ENCODE assay signal across 10 cellular contexts in genomic region chr3:122795674-122795969, GRCh38. TPM values are rescaled to one million over a fixed set of nuclear protein-coding genes. Genes with fewer than 3 reads are reported as not detected.
DNase-seq lines count a peak whose midpoint lies in the region; ATAC-seq and TF ChIP-seq lines count a peak whose summit lies in the region.
"Had no signal": no experiment of that assay in that cellular context is flagged by ENCODE, and none has a peak within 500 bp of the region (broad histone marks: within the 10 kb centered on the region; RNA-seq: fewer than 3 reads in every experiment).

No MANE protein-coding gene starts in this region.

- peak; percentile 61 for DNase-seq in activated naive CD4-positive, alpha-beta T cell treated with anti-CD3 and anti-CD28 coated beads for 36 hours
- no peak for DNase-seq in activated naive CD4-positive, alpha-beta T cell (lab: John Stamatoyannopoulos, UW)
- DNase-seq in body of pancreas, result no peak
- no peak for DNase-seq in lower lobe of right lung
- DNase-seq in upper lobe of left lung, result no peak
- no peak for DNase-seq in stimulated activated CD8-positive, alpha-beta memory T cell treated with anti-CD3 and anti-CD28 coated beads, Interleukin-4, amount 100 ng/mL, for 48 hours
- DNase-seq in retina, result no peak
- DNase-seq: NCI-H510A treated with DMSO at 0.1 percent for 48 hours had no signal

- no peak for TF ChIP-seq EP300 in upper lobe of left lung (IDR thresholded peaks at IDR 0.05)

- intact Hi-C loops in activated naive CD4-positive, alpha-beta T cell treated with anti-CD3 and anti-CD28 coated beads for 36 hours (cut with micrococcal nuclease), result loop anchor here (1.0 to 10.0 kb wide), 6 partner anchors 97 to 1251 kb away; partner anchors contain the start of genes FAM162A, PARP14, POLQ and WDR5B
- intact Hi-C loops in body of pancreas (cut with DNase I), result no loop called here
- intact Hi-C loops in lower lobe of right lung (cut with DNase I), result no loop called here

- H3K36me3 ChIP-seq in body of pancreas (replicated peaks in 1 of 2; ENCODE audit: insufficient read depth in 1 of 2, low read depth in 2 of 2) (no peaks in the 10 kb centered on the region), lower lobe of right lung (peaks cover 5% of the 10 kb centered on the region), upper lobe of left lung (no peaks in the 10 kb centered on the region)

- H3K27ac ChIP-seq in body of pancreas (peak overlapping the region; percentile 94 to 99 (median 96)), lower lobe of right lung (peak overlapping the region; percentile 95), upper lobe of left lung (peak overlapping the region; percentile 88 to 99 (median 92))

- CTCF ChIA-PET in activated naive CD4-positive, alpha-beta T cell treated with anti-CD3 and anti-CD28 coated beads for 36 hours (lab: Charles Lee), result interaction anchor here (1.1 kb wide), 1 partner anchor 9 kb away, joined by 3 read pairs; no protein-coding TSS in a partner anchor

- no peak for TF ChIP-seq CTCF in body of pancreas (IDR thresholded peaks at IDR 0.05)
- no peak for TF ChIP-seq CTCF in lower lobe of right lung (IDR thresholded peaks at IDR 0.05)
- no peak for TF ChIP-seq CTCF in upper lobe of left lung (IDR thresholded peaks at IDR 0.05)

- H3K9me3 Mint-ChIP-seq in activated naive CD4-positive, alpha-beta T cell treated with anti-CD3 and anti-CD28 coated beads for 36 hours, result no peaks in the 10 kb centered on the region

- peak overlapping the region; percentile 72 for H3K4me3 Mint-ChIP-seq in activated naive CD4-positive, alpha-beta T cell treated with anti-CD3 and anti-CD28 coated beads for 36 hours

- H3K36me3 Mint-ChIP-seq in activated naive CD4-positive, alpha-beta T cell treated with anti-CD3 and anti-CD28 coated beads for 36 hours (ENCODE audit: low read depth), result no peaks in the 10 kb centered on the region

- WGBS in body of pancreas, 2 donors, result 4 to 11% methylated on average over 10 of the region's 10 CpGs
- WGBS in upper lobe of left lung, 2 donors, result 16 to 24% methylated on average over 10 of the region's 10 CpGs

- TF ChIP-seq POLR2A in body of pancreas (IDR thresholded peaks at IDR 0.05) (no peak), upper lobe of left lung (IDR thresholded peaks at IDR 0.05) (no peak)

- H3K4me1 Mint-ChIP-seq in activated naive CD4-positive, alpha-beta T cell treated with anti-CD3 and anti-CD28 coated beads for 36 hours (ENCODE audit: low read depth), result peaks cover 27% of the 10 kb centered on the region

- peak overlapping the region; percentile 54 to 87 for H3K4me3 ChIP-seq in body of pancreas
- peak overlapping the region; percentile 82 for H3K4me3 ChIP-seq in lower lobe of right lung
- peak overlapping the region; percentile 31 to 79 (median 64) for H3K4me3 ChIP-seq in upper lobe of left lung

- peaks cover 36% of the 10 kb centered on the region for H3K4me1 ChIP-seq in body of pancreas
- peaks cover 48% of the 10 kb centered on the region for H3K4me1 ChIP-seq in lower lobe of right lung
- peaks cover 13 to 25% (median 21%) of the 10 kb centered on the region in 4 donors for H3K4me1 ChIP-seq in upper lobe of left lung

- no peaks in the 10 kb centered on the region for H3K27me3 Mint-ChIP-seq in activated naive CD4-positive, alpha-beta T cell treated with anti-CD3 and anti-CD28 coated beads for 36 hours (ENCODE audit: low read depth)

- no peak overlapping the region for H3K27ac Mint-ChIP-seq in activated naive CD4-positive, alpha-beta T cell treated with anti-CD3 and anti-CD28 coated beads for 36 hours

- no peaks in the 10 kb centered on the region for H3K9me3 ChIP-seq in body of pancreas
- H3K9me3 ChIP-seq in lower lobe of right lung, result no peaks in the 10 kb centered on the region
- no peaks in the 10 kb centered on the region for H3K9me3 ChIP-seq in upper lobe of left lung
- H3K9me3 ChIP-seq: mucosa of descending colon had no signal

- no peak for ATAC-seq in body of pancreas
- no peak for ATAC-seq in lower lobe of right lung
- ATAC-seq in upper lobe of left lung (ENCODE audit: low FRiP score in 2 of 2), result no peak
- ATAC-seq in HG03378 (IDR thresholded peaks at IDR 0.05; ENCODE audit: unreplicated experiment), result no peak

- no peaks in the 10 kb centered on the region for H3K27me3 ChIP-seq in body of pancreas
- no peaks in the 10 kb centered on the region for H3K27me3 ChIP-seq in lower lobe of right lung (ENCODE audit: low read depth)
- no peaks in the 10 kb centered on the region for H3K27me3 ChIP-seq in upper lobe of left lung

RNA-seq across cellular contexts. Expression of gene SLC49A4, which starts 0.8 kb away (rescaled TPM):
- 1 to 10 TPM; 1.4 to 1.7 TPM for total RNA-seq in activated naive CD4-positive, alpha-beta T cell treated with anti-CD3 and anti-CD28 coated beads for 36 hours
- total RNA-seq in body of pancreas (10 to 100 TPM; 20.8 to 23.6 TPM), lower lobe of right lung (14.9 TPM), upper lobe of left lung (10 to 100 TPM; 13.9 to 22.8 (median 20.7) TPM)

RNA-seq across cellular contexts. Expression of gene HSPBAP1, which starts 2.0 kb away (rescaled TPM):
- 1 to 10 TPM; 3.0 to 3.2 TPM for total RNA-seq in activated naive CD4-positive, alpha-beta T cell treated with anti-CD3 and anti-CD28 coated beads for 36 hours
- total RNA-seq in body of pancreas (1 to 10 TPM; 9.2 to 9.6 TPM), lower lobe of right lung (15.4 TPM), upper lobe of left lung (10 to 100 TPM in 5 of 6 donors, 1 to 10 TPM in 1; 6.8 to 36.4 (median 13.9) TPM)
